In genomic region chr7:6615853-6616555, GRCh38 we compare ENCODE assay signal across 1 cellular context.
TF ChIP-seq lines count a peak whose summit lies in the region.

No MANE protein-coding gene starts in this region.

TF ChIP-seq in HepG2, 621 proteins besides CTCF, POLR2A, EP300 and RAD21 (continued from another document and continues in another):
- peak; percentile 92 for TF ChIP-seq ZNF687 (CRISPR knock-in tag; IDR thresholded peaks at IDR 0.05)
- TF ChIP-seq ZNF790 (CRISPR knock-in tag; IDR thresholded peaks at IDR 0.05; ENCODE audit: borderline replicate concordance), result no peak; the same call in 1 of the 2 replicates
- 0 out of 2 replicates have a peak, but pooled peaks have one; percentile 59 for TF ChIP-seq KLF9 (CRISPR knock-in tag; IDR thresholded peaks at IDR 0.05; ENCODE audit: low read depth)
- no peak for TF ChIP-seq KIAA2018 (CRISPR knock-in tag; IDR thresholded peaks at IDR 0.05; ENCODE audit: borderline replicate concordance)
- no peak for TF ChIP-seq ZNF354B (CRISPR knock-in tag; IDR thresholded peaks at IDR 0.05)
- no peak for TF ChIP-seq NCOA1 (CRISPR knock-in tag; IDR thresholded peaks at IDR 0.05)
- TF ChIP-seq NR2F2 (IDR thresholded peaks at IDR 0.05; ENCODE audit: borderline replicate concordance, low read depth), result no peak
- TF ChIP-seq ZBTB10 (CRISPR knock-in tag; IDR thresholded peaks at IDR 0.05; ENCODE audit: borderline replicate concordance), result 0 out of 2 replicates have a peak, but pooled peaks have one; percentile 18
- TF ChIP-seq ZNF704 (CRISPR knock-in tag; IDR thresholded peaks at IDR 0.05; ENCODE audit: borderline replicate concordance), result 0 out of 2 replicates have a peak, but pooled peaks have one; percentile 37
- TF ChIP-seq STAT5B (CRISPR knock-in tag; IDR thresholded peaks at IDR 0.05), result 0 out of 2 replicates have a peak, but pooled peaks have one; percentile 23
- TF ChIP-seq NFYB (CRISPR knock-in tag; IDR thresholded peaks at IDR 0.05), result no peak
- no peak for TF ChIP-seq ZSCAN21 (CRISPR knock-in tag; IDR thresholded peaks at IDR 0.05; ENCODE audit: borderline replicate concordance)
- TF ChIP-seq SSRP1 (CRISPR knock-in tag; IDR thresholded peaks at IDR 0.05), result no peak
- peak; percentile 53; the same call in 1 of the 2 replicates for TF ChIP-seq SPEN (CRISPR knock-in tag; IDR thresholded peaks at IDR 0.05; ENCODE audit: low read depth)
- TF ChIP-seq GABPA (IDR thresholded peaks at IDR 0.05; ENCODE audit: low read depth, low read length), result peak; percentile 35; the same call in 1 of the 2 replicates
- peak; percentile 68 for TF ChIP-seq GABPA (CRISPR knock-in tag; IDR thresholded peaks at IDR 0.05; ENCODE audit: low read depth)
- TF ChIP-seq ZNF136 (CRISPR knock-in tag; IDR thresholded peaks at IDR 0.05; ENCODE audit: low read depth), result no peak
- TF ChIP-seq MAZ (IDR thresholded peaks at IDR 0.05; ENCODE audit: borderline replicate concordance, low read depth, low read length), result no peak
- no peak for TF ChIP-seq MAZ (CRISPR knock-in tag; IDR thresholded peaks at IDR 0.05; ENCODE audit: low read depth)
- TF ChIP-seq ZNF441 (CRISPR knock-in tag; IDR thresholded peaks at IDR 0.05; ENCODE audit: borderline replicate concordance), result 0 out of 2 replicates have a peak, but pooled peaks have one; percentile 34
- TF ChIP-seq BCL3 (CRISPR knock-in tag; IDR thresholded peaks at IDR 0.05), result 0 out of 2 replicates have a peak, but pooled peaks have one; percentile 58
- peak; percentile 62 for TF ChIP-seq PTBP1 (IDR thresholded peaks at IDR 0.05; ENCODE audit: low read depth, low read length, poor library complexity, severe bottlenecking)
- TF ChIP-seq ATM (IDR thresholded peaks at IDR 0.05; ENCODE audit: borderline replicate concordance), result no peak
- peak; percentile 32; the same call in 1 of the 2 replicates for TF ChIP-seq NR2F6 (IDR thresholded peaks at IDR 0.05)
- peak; percentile 50; the same call in 1 of the 2 replicates for TF ChIP-seq NR2F6 (CRISPR knock-in tag; IDR thresholded peaks at IDR 0.05)
- TF ChIP-seq ATF1 (CRISPR knock-in tag; IDR thresholded peaks at IDR 0.05), result no peak
- peak; percentile 63 for TF ChIP-seq PAXIP1 (CRISPR knock-in tag; conservative IDR thresholded peaks at IDR 0.05)
- TF ChIP-seq ZNF256 (CRISPR knock-in tag; conservative IDR thresholded peaks at IDR 0.05), result no peak
- peak; percentile 87 for TF ChIP-seq HIVEP1 (CRISPR knock-in tag; IDR thresholded peaks at IDR 0.05)
- TF ChIP-seq MTA3 (CRISPR knock-in tag; IDR thresholded peaks at IDR 0.05), result no peak
- no peak for TF ChIP-seq ZNF224 (CRISPR knock-in tag; IDR thresholded peaks at IDR 0.05)
- TF ChIP-seq RFX3 (CRISPR knock-in tag; IDR thresholded peaks at IDR 0.05), result peak; percentile 45; the same call in 1 of the 2 replicates
